13 cellular contexts compared by ENCODE assay signal in the genomic region with DNA sequence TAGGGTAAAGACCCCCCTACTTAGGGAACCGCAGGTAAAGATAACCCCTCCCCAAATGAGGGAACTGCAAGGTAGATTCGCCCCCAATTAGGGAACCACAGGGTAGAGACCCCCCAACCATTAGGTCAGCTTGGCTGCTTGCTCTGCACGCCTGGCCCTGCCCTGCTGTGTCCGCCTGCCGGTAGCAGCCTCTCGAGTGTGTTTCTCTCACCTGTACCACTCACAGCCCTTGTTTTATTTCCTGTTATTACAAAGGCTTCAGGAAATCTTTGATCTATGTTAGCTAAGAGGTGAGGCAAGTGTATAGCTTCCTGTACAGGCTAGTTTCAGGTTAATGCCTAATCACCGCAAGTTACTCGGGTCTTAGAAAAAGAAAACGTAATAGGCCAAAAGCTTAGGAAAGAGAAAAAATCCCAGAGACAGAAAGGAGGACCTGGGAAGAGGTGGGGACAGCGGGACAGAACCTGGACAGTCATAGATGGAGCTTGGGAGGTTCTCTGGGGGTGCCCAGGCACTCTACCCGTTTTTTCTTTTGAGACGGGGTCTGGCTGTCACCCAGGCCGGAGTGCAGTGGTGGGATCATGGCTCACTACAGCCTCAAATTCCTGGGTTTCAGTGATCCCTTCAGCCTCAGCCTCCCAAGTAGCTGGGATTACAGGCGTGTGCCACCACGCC.
A peak's percentile ranks its signal among the peaks of the same experiment; 100 is the strongest.
DNase-seq lines count a peak whose midpoint lies in the region; ATAC-seq and FAIRE-seq lines count a peak whose summit lies in the region.
"Had no signal": no experiment of that assay in that cellular context is flagged by ENCODE, and none has a peak within 500 bp of the region (broad histone marks: within the 10 kb centered on the region; RNA-seq: fewer than 3 reads in every experiment).

No MANE protein-coding gene starts in this region.

- no peaks in the 10 kb centered on the region for H3K27me3 Mint-ChIP-seq in T-helper 2 cell treated with Interferon-gamma antibody and Interleukin-4, amounts not matched to agents 5 μg/mL and 100 μg/mL, for 36 hours (ENCODE audit: low read depth)
- no peaks in the 10 kb centered on the region for H3K27me3 Mint-ChIP-seq in memory B cell
- H3K27me3 Mint-ChIP-seq: type B pancreatic cell had no signal

- H3K4me3 ChIP-seq in BLaER1, result no peak overlapping the region
- H3K4me3 ChIP-seq: ascending aorta, PC-9, psoas muscle had no signal

- peak overlapping the region; percentile 74 for H3K4me3 Mint-ChIP-seq in T-helper 2 cell treated with Interferon-gamma antibody and Interleukin-4, amounts not matched to agents 5 μg/mL and 100 μg/mL, for 36 hours
- no peak overlapping the region for H3K4me3 Mint-ChIP-seq in memory B cell
- H3K4me3 Mint-ChIP-seq: type B pancreatic cell had no signal

- peak overlapping the region; percentile 96 for H3K27ac Mint-ChIP-seq in T-helper 2 cell treated with Interferon-gamma antibody and Interleukin-4, amounts not matched to agents 5 μg/mL and 100 μg/mL, for 36 hours
- peak overlapping the region; percentile 17 for H3K27ac Mint-ChIP-seq in memory B cell
- H3K27ac Mint-ChIP-seq: type B pancreatic cell had no signal

- FAIRE-seq in urothelium cell line (lab: Jason Lieb, UNC), result no peak

- H3K27me3 ChIP-seq in BLaER1, result no peaks in the 10 kb centered on the region
- H3K27me3 ChIP-seq: ascending aorta had no signal

- peak overlapping the region; percentile 22; the same call in 1 of the 2 replicates for H3K4me2 ChIP-seq in BLaER1
- H3K4me2 ChIP-seq: PC-9 had no signal

- no peak overlapping the region for H3K9ac ChIP-seq in BLaER1

- H4K20me1 ChIP-seq in BLaER1, result no peaks in the 10 kb centered on the region

- peaks cover 16% of the 10 kb centered on the region for H3K4me1 Mint-ChIP-seq in T-helper 2 cell treated with Interferon-gamma antibody and Interleukin-4, amounts not matched to agents 5 μg/mL and 100 μg/mL, for 36 hours (ENCODE audit: low read depth)
- H3K4me1 Mint-ChIP-seq in memory B cell, result peaks cover 2% of the 10 kb centered on the region

- DNase-seq in T-helper 2 cell treated with Interferon-gamma antibody and Interleukin-4, amounts not matched to agents 5 μg/mL and 100 μg/mL, for 36 hours (ENCODE audit: low spot score), result no peak
- DNase-seq in activated naive CD4-positive, alpha-beta T cell treated with Interleukin-2 at 50 U/mL for 16 hours, result peak; percentile 42
- no peak for DNase-seq in memory B cell (ENCODE audit: low spot score in 2 of 2)
- DNase-seq in urothelium cell line (ENCODE audit: low spot score), result no peak
- DNase-seq in globus pallidus (ENCODE audit: low spot score), result no peak
- DNase-seq: hippocampal formation, PC-9, psoas muscle had no signal

- peaks cover 72% of the 10 kb centered on the region for H3K36me3 Mint-ChIP-seq in T-helper 2 cell treated with Interferon-gamma antibody and Interleukin-4, amounts not matched to agents 5 μg/mL and 100 μg/mL, for 36 hours (ENCODE audit: low read depth)
- H3K36me3 Mint-ChIP-seq in memory B cell, result peaks cover 17% of the 10 kb centered on the region

- H3K36me3 ChIP-seq in BLaER1, result peaks cover 100% of the 10 kb centered on the region

- peak overlapping the region; percentile 41 for H3K27ac ChIP-seq in BLaER1
- H3K27ac ChIP-seq: ascending aorta, PC-9, psoas muscle had no signal

- ATAC-seq in memory B cell (ENCODE audit: low read depth), result peak; percentile 87
- no peak for ATAC-seq in GM18858 (IDR thresholded peaks at IDR 0.05; ENCODE audit: unreplicated experiment)
- ATAC-seq in HG02970 (IDR thresholded peaks at IDR 0.05; ENCODE audit: low FRiP score, unreplicated experiment), result no peak
- ATAC-seq: psoas muscle had no signal

- H3K4me1 ChIP-seq in BLaER1, result peaks cover 65% of the 10 kb centered on the region
- H3K4me1 ChIP-seq: ascending aorta, psoas muscle had no signal

- no peaks in the 10 kb centered on the region for H3K9me3 ChIP-seq in BLaER1
- H3K9me3 ChIP-seq: ascending aorta, psoas muscle had no signal

- no peaks in the 10 kb centered on the region for H3K9me3 Mint-ChIP-seq in T-helper 2 cell treated with Interferon-gamma antibody and Interleukin-4, amounts not matched to agents 5 μg/mL and 100 μg/mL, for 36 hours
- H3K9me3 Mint-ChIP-seq in memory B cell, result no peaks in the 10 kb centered on the region
- H3K9me3 Mint-ChIP-seq: type B pancreatic cell had no signal
